ENCODE assay signal across 21 cellular contexts in genomic region chr14:31970744-31971143, GRCh38.
DNase-seq lines count a peak whose midpoint lies in the region; ATAC-seq, FAIRE-seq and TF ChIP-seq lines count a peak whose summit lies in the region.
"Had no signal": no experiment of that assay in that cellular context is flagged by ENCODE, and none has a peak within 500 bp of the region (broad histone marks: within the 10 kb centered on the region; RNA-seq: fewer than 3 reads in every experiment).

No MANE protein-coding gene starts in this region.

- H3K4me2 ChIP-seq in A549 (no peak overlapping the region), smooth muscle cell (no peak overlapping the region)
- H3K4me2 ChIP-seq: BLaER1 treated with 17β-estradiol and CSF1 and Interleukin-3, amounts not matched to agents 10 nM and 100 nM had no signal

- H2AFZ ChIP-seq in smooth muscle cell (ENCODE audit: low read depth) = no peak overlapping the region

- POLR2A ChIA-PET in A549 (lab: Yijun Ruan, JAX) = no interaction called here

- H3K9me3 ChIP-seq in A549 (peaks cover 15% of the 10 kb centered on the region; the same call in 1 of the 3 replicates), smooth muscle cell (replicated peaks; ENCODE audit: low read depth) (no peaks in the 10 kb centered on the region)

- TF ChIP-seq CTCF in A549 (IDR thresholded peaks at IDR 0.05) (no peak), smooth muscle cell (IDR thresholded peaks at IDR 0.05; ENCODE audit: borderline replicate concordance, insufficient read depth, poor library complexity, severe bottlenecking) (no peak)

- no peaks in the 10 kb centered on the region for H3K27me3 ChIP-seq in smooth muscle cell (ENCODE audit: low read depth)
- H3K27me3 ChIP-seq: BLaER1 treated with 17β-estradiol and CSF1 and Interleukin-3, amounts not matched to agents 10 nM and 100 nM had no signal

- H3F3A ChIP-seq in smooth muscle cell (ENCODE audit: low read depth) = peaks cover 14% of the 10 kb centered on the region

- WGBS in A549 (ENCODE audit: missing lambda C conversion rate) = 84% methylated on average over 1 of the region's 1 CpG
- 94% methylated on average over 1 of the region's 1 CpG for WGBS in smooth muscle cell (ENCODE audit: low lambda C conversion rate)

- no peak for ATAC-seq in A549
- ATAC-seq: CD8-positive, alpha-beta T cell had no signal

- H3K27ac ChIP-seq in A549 = no peak overlapping the region
- peak overlapping the region; percentile 78 for H3K27ac ChIP-seq in smooth muscle cell (ENCODE audit: low read depth)
- H3K27ac ChIP-seq: BLaER1 treated with 17β-estradiol and CSF1 and Interleukin-3, amounts not matched to agents 10 nM and 100 nM; C4-2B had no signal

- TF ChIP-seq POLR2A in A549 (IDR thresholded peaks at IDR 0.05; ENCODE audit: low read length) (no peak), erythroblast (IDR thresholded peaks at IDR 0.05; ENCODE audit: low read length) (no peak)

- FAIRE-seq in A549 (lab: Jason Lieb, UNC) (peak; percentile 70), GM18507 (lab: Jason Lieb, UNC) (peak; percentile 33), HTR-8/SVneo (lab: Jason Lieb, UNC) (peak; percentile 89)
- FAIRE-seq: A204.1, D721Med, G401.6, GM12891 had no signal

- H3K36me3 ChIP-seq in smooth muscle cell (ENCODE audit: low read depth) = no peaks in the 10 kb centered on the region

- H3K4me3 ChIP-seq in A549 (no peak overlapping the region), smooth muscle cell (no peak overlapping the region)
- H3K4me3 ChIP-seq: BLaER1 treated with 17β-estradiol and CSF1 and Interleukin-3, amounts not matched to agents 10 nM and 100 nM had no signal

- DNase-seq in A549 (ENCODE audit: low read depth in 1 of 2, low spot score in 1 of 2) (no peak), GM18507 (ENCODE audit: extremely low spot score, insufficient read length, low read depth) (no peak), HTR-8/SVneo (ENCODE audit: insufficient read length, low spot score) (no peak), smooth muscle cell (lab: John Stamatoyannopoulos, UW; ENCODE audit: unreplicated experiment) (no peak), GOT3 (lab: John Stamatoyannopoulos, UW) (no peak), pons (ENCODE audit: low spot score) (no peak), erythroblast (lab: John Stamatoyannopoulos, UW) (no peak)
- DNase-seq: 8988T; AML-193; Caco-2; Calu3; CD4-positive, alpha-beta T cell; CD8-positive, alpha-beta T cell; DMS79 treated with DMSO at 0.1 percent for 48 hours; GF-D8 had no signal

- H4K20me1 ChIP-seq in smooth muscle cell (ENCODE audit: low read depth) = no peaks in the 10 kb centered on the region
- H4K20me1 ChIP-seq: BLaER1 treated with 17β-estradiol and CSF1 and Interleukin-3, amounts not matched to agents 10 nM and 100 nM had no signal

- no peaks in the 10 kb centered on the region for H3K79me2 ChIP-seq in smooth muscle cell (ENCODE audit: low read depth)

- H3K4me1 ChIP-seq in A549 (peaks cover 39% of the 10 kb centered on the region), smooth muscle cell (ENCODE audit: low read depth) (no peaks in the 10 kb centered on the region)

- TF ChIP-seq EP300 in A549 (IDR thresholded peaks at IDR 0.05) = no peak

- no peak overlapping the region for H3K9ac ChIP-seq in smooth muscle cell (ENCODE audit: low read depth)
- H3K9ac ChIP-seq: BLaER1 treated with 17β-estradiol and CSF1 and Interleukin-3, amounts not matched to agents 10 nM and 100 nM had no signal

- CTCF ChIA-PET in A549 (lab: Yijun Ruan, JAX) = no interaction called here

- TF ChIP-seq RAD21 in A549 (conservative IDR thresholded peaks at IDR 0.05 in 1 of 2, IDR thresholded peaks at IDR 0.05 in 1 of 2) = no peak

TF ChIP-seq in A549, 52 proteins besides CTCF, POLR2A, EP300 and RAD21:
- TF ChIP-seq FOSL2 (IDR thresholded peaks at IDR 0.05) = no peak
- no peak for TF ChIP-seq FOSL2 (CRISPR knock-in tag; IDR thresholded peaks at IDR 0.05)
- TF ChIP-seq NR3C1 (IDR thresholded peaks at IDR 0.05) = no peak
- TF ChIP-seq, protein P1, sequence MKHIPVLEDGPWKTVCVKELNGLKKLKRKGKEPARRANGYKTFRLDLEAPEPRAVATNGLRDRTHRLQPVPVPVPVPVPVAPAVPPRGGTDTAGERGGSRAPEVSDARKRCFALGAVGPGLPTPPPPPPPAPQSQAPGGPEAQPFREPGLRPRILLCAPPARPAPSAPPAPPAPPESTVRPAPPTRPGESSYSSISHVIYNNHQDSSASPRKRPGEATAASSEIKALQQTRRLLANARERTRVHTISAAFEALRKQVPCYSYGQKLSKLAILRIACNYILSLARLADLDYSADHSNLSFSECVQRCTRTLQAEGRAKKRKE (CRISPR knock-in tag; IDR thresholded peaks at IDR 0.05; ENCODE audit: low read depth) = no peak
- no peak for TF ChIP-seq BHLHE40 (IDR thresholded peaks at IDR 0.05; ENCODE audit: low read depth, low read length)
- TF ChIP-seq NFE2L2 (conservative IDR thresholded peaks at IDR 0.05; ENCODE audit: low read length) = no peak
- no peak for TF ChIP-seq SMC3 (IDR thresholded peaks at IDR 0.05)
- TF ChIP-seq RFX5 (IDR thresholded peaks at IDR 0.05) = no peak
- no peak for TF ChIP-seq HEYL (CRISPR knock-in tag; IDR thresholded peaks at IDR 0.05)
- TF ChIP-seq HOXA7 (CRISPR knock-in tag; IDR thresholded peaks at IDR 0.05) = no peak
- no peak for TF ChIP-seq MAFK (IDR thresholded peaks at IDR 0.05; ENCODE audit: partially characterized antibody)
- TF ChIP-seq MAX (IDR thresholded peaks at IDR 0.05) = no peak
- no peak for TF ChIP-seq FOSB (CRISPR knock-in tag; IDR thresholded peaks at IDR 0.05)
- TF ChIP-seq EHF (CRISPR knock-in tag; IDR thresholded peaks at IDR 0.05) = no peak
